ENCODE assay signal across 17 cellular contexts in genomic region chr14:98909251-98909944, GRCh38.
DNase-seq lines count a peak whose midpoint lies in the region; TF ChIP-seq lines count a peak whose summit lies in the region.
"Had no signal": no experiment of that assay in that cellular context is flagged by ENCODE, and none has a peak within 500 bp of the region (broad histone marks: within the 10 kb centered on the region; RNA-seq: fewer than 3 reads in every experiment).

No MANE protein-coding gene starts in this region.

- TF ChIP-seq CTCF in C4-2B (conservative IDR thresholded peaks at IDR 0.05) (no peak), GM13977 (IDR thresholded peaks at IDR 0.05; ENCODE audit: extremely low read depth, insufficient read depth, missing control alignments) (no peak)

- in situ Hi-C loops in GM13977 (cut with MboI; ENCODE audit: low pct_unique_long_range_greater_than_20kb, low sequenced_read_pairs, unreplicated experiment): no loop called here

- peak; percentile 87 for DNase-seq in HT1080 (ENCODE audit: low read depth)
- DNase-seq in SW480 (ENCODE audit: low spot score): peak; percentile 84
- DNase-seq in kidney glomerular epithelial cell (lab: John Stamatoyannopoulos, UW): peak; percentile 59
- DNase-seq in NCI-H446 treated with DMSO at 0.1 percent for 48 hours (lab: John Stamatoyannopoulos, UW): no peak
- no peak for DNase-seq in inferior parietal cortex (ENCODE audit: extremely low spot score)
- no peak for DNase-seq in NCI-H1417 treated with DMSO at 0.1 percent for 48 hours (lab: John Stamatoyannopoulos, UW)
- no peak for DNase-seq in GM13977 (ENCODE audit: low spot score)
- DNase-seq: activated B cell treated with CpG ODN at 0.5 μM for 24 hours; CD4-positive, CD25-positive, alpha-beta regulatory T cell; hypothalamus; mesenchymal stem cell; MM.1S; NCI-H524; SIG-M5 had no signal

- peak overlapping the region; percentile 7; the same call in 1 of the 2 replicates for H3K27ac ChIP-seq in C4-2B
- H3K27ac ChIP-seq: ascending aorta, parathyroid adenoma had no signal

Comparison
In these comparisons a context has a peak if more than half of its experiments do, and no peak if none do; other contexts are left out.
1. DNase-seq: peak in HT1080 (single experiment), SW480 (single experiment) and kidney glomerular epithelial cell (single experiment); none in NCI-H446 treated with DMSO at 0.1 percent for 48 hours (single experiment), inferior parietal cortex (single experiment), NCI-H1417 treated with DMSO at 0.1 percent for 48 hours (single experiment) and GM13977 (single experiment).